ENCODE assay signal across 1 cellular context in genomic region chr19:48993175-48994034, GRCh38.
TF ChIP-seq lines count a peak whose summit lies in the region.

Gene GYS1 (minus strand): TSS chr19:48993309. CDS start chr19:48993112, 197 bp downstream.
Gene RUVBL2 (plus strand): TSS chr19:48993887. CDS start chr19:48993912, 25 bp downstream.

TF ChIP-seq in K562, 482 proteins besides CTCF, POLR2A, EP300 and RAD21 (continued from another document and continues in another):
- TF ChIP-seq CHAMP1 (IDR thresholded peaks at IDR 0.05) (no peak), HSF4 (CRISPR knock-in tag; IDR thresholded peaks at IDR 0.05; ENCODE audit: borderline replicate concordance) (no peak), RBM25 (IDR thresholded peaks at IDR 0.05; ENCODE audit: low read depth, low read length, severe bottlenecking) (peak; percentile 99), SOX6 (IDR thresholded peaks at IDR 0.05) (no peak), ZNF398 (CRISPR knock-in tag; IDR thresholded peaks at IDR 0.05) (no peak), ZNF778 (CRISPR knock-in tag; IDR thresholded peaks at IDR 0.05) (no peak), REST (CRISPR knock-in tag; IDR thresholded peaks at IDR 0.05; ENCODE audit: low read depth) (no peak), TSC22D4 (tag; IDR thresholded peaks at IDR 0.05) (no peak), CREB3 (tag; conservative IDR thresholded peaks at IDR 0.05; ENCODE audit: low read depth) (no peak), ZFPM2 (CRISPR knock-in tag; IDR thresholded peaks at IDR 0.05) (no peak), RBBP5 (IDR thresholded peaks at IDR 0.05; ENCODE audit: borderline replicate concordance, insufficient read depth, low read length, poor library complexity, severe bottlenecking) (peak; percentile 53), ZNF282 (CRISPR knock-in tag; IDR thresholded peaks at IDR 0.05) (no peak), MTA1 (IDR thresholded peaks at IDR 0.05; ENCODE audit: borderline replicate concordance) (peak; percentile 75; the same call in 1 of the 2 replicates), TEAD1 (CRISPR knock-in tag; IDR thresholded peaks at IDR 0.05) (peak in 1 of 2 experiments; percentile 71; a peak in 2 of 4 replicates), HDAC1 (IDR thresholded peaks at IDR 0.05) (peak in 1 of 2 experiments; percentile 92; a peak in 2 of 4 replicates), SIRT6 (IDR thresholded peaks at IDR 0.05; ENCODE audit: low read depth, low read length) (no peak), ZNF511 (CRISPR knock-in tag; IDR thresholded peaks at IDR 0.05) (peak; percentile 13), BCOR (IDR thresholded peaks at IDR 0.05) (no peak), PHF21A (IDR thresholded peaks at IDR 0.05; ENCODE audit: borderline replicate concordance, low read depth) (no peak), CCNT2 (IDR thresholded peaks at IDR 0.05; ENCODE audit: borderline replicate concordance, extremely low read depth, insufficient read length, low read depth, low read length) (peak; percentile 89), NBN (IDR thresholded peaks at IDR 0.05; ENCODE audit: low read depth) (peak; percentile 8; the same call in 1 of the 2 replicates), SMAD2 (IDR thresholded peaks at IDR 0.05; ENCODE audit: low read depth, low read length) (no peak), RNF219 (CRISPR knock-in tag; IDR thresholded peaks at IDR 0.05) (no peak), HEY1 (CRISPR knock-in tag; IDR thresholded peaks at IDR 0.05; ENCODE audit: borderline replicate concordance) (no peak), CHD2 (IDR thresholded peaks at IDR 0.05; ENCODE audit: low read depth, low read length) (peak; percentile 71), ETS1 (conservative IDR thresholded peaks at IDR 0.05; ENCODE audit: control insufficient read depth, low read depth, low read length) (peak; percentile 69), HMG20B (CRISPR knock-in tag; IDR thresholded peaks at IDR 0.05) (no peak), ZNF668 (CRISPR knock-in tag; IDR thresholded peaks at IDR 0.05) (no peak), MNT (conservative IDR thresholded peaks at IDR 0.05) (peak; percentile 61 to 71; a peak in 3 of 4 replicates), ZNF551 (CRISPR knock-in tag; IDR thresholded peaks at IDR 0.05) (no peak), RBM39 (optimal IDR thresholded peaks at IDR 0.05; ENCODE audit: low read depth, low read length) (peak; percentile 73), PHF8 (IDR thresholded peaks at IDR 0.05; ENCODE audit: borderline replicate concordance, low read length) (peak; percentile 70; the same call in 1 of the 2 replicates), CEBPG (CRISPR knock-in tag; IDR thresholded peaks at IDR 0.05) (peak; percentile 49), CEBPG (tag; conservative IDR thresholded peaks at IDR 0.05 in 1 of 2, IDR thresholded peaks at IDR 0.05 in 1 of 2) (no peak), TOE1 (IDR thresholded peaks at IDR 0.05; ENCODE audit: borderline replicate concordance) (peak; percentile 10; the same call in 1 of the 2 replicates), TOE1 (CRISPR knock-in tag; IDR thresholded peaks at IDR 0.05; ENCODE audit: borderline replicate concordance, low read depth) (no peak), EP400 (IDR thresholded peaks at IDR 0.05) (peak; percentile 92), MAX (CRISPR knock-in tag; IDR thresholded peaks at IDR 0.05) (peak; percentile 28; the same call in 1 of the 2 replicates), SP2 (IDR thresholded peaks at IDR 0.05; ENCODE audit: extremely low read depth, low read depth, low read length, poor library complexity, severe bottlenecking) (peak; percentile 93), HBP1 (CRISPR knock-in tag; IDR thresholded peaks at IDR 0.05) (no peak), PATZ1 (CRISPR knock-in tag; IDR thresholded peaks at IDR 0.05; ENCODE audit: borderline replicate concordance) (no peak), PYGO2 (tag; IDR thresholded peaks at IDR 0.05) (no peak), CHD4 (IDR thresholded peaks at IDR 0.05; ENCODE audit: insufficient read depth, insufficient replicate concordance, low read depth, low read length, poor library complexity, severe bottlenecking) (no peak), GTF2E2 (tag; IDR thresholded peaks at IDR 0.05) (peak; percentile 30; the same call in 1 of the 2 replicates), TAF9B (IDR thresholded peaks at IDR 0.05; ENCODE audit: partially characterized antibody) (no peak), HDGF (IDR thresholded peaks at IDR 0.05) (no peak)
